In the genomic region with DNA sequence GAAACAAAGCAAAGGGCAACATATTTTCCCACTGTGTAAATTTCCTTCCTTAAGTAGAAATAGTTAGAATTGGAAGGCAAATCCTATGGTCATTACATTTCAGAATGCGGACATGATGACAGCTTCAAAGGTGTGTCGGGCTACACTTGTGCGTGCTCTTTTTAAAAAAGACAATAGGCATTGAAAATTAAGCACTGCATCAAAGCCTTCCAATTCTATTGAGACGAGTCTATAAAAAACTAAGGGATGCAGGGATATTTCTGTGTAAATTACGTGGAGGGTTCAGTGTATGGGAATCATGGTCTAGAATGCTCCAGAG, we compare ENCODE assay signal across 20 cellular contexts.
"Had no signal": no experiment of that assay in that cellular context is flagged by ENCODE, and none has a peak within 500 bp of the region (broad histone marks: within the 10 kb centered on the region; RNA-seq: fewer than 3 reads in every experiment).

No MANE protein-coding gene starts in this region.

- H3K27me3 ChIP-seq: left lung, neutrophil, sigmoid colon, tibial artery, upper lobe of left lung, vagina had no signal

- H3K27me3 Mint-ChIP-seq: dendritic cell treated with granulocyte-macrophage colony-stimulating factor and Interleukin-4, amounts not matched to agents 40 ng/mL and 50 ng/mL, for 4 days; memory B cell had no signal

- H3K27ac ChIP-seq: left lung, lower lobe of right lung, neutrophil, tibial artery, upper lobe of left lung, vagina had no signal

- H3K36me3 Mint-ChIP-seq: memory B cell had no signal

- H3K9me3 Mint-ChIP-seq: memory B cell, nephron progenitor cell had no signal

- DNase-seq: cerebellar nuclear complex; erythroblast; foreskin melanocyte; head of caudate nucleus; hypothalamus; left lung; lower lobe of right lung; midbrain; nephron progenitor cell; posterior cingulate gyrus; sigmoid colon; small intestine; stimulated activated CD4-positive, alpha-beta T cell treated with anti-CD3 and anti-CD28 coated beads, Interleukin-12 subunit alpha, Interleukin-12 subunit beta, amount 100 ng/mL, for 4 hours; stimulated activated naive CD4-positive, alpha-beta T cell; tibial artery; upper lobe of left lung had no signal

- H3K4me1 ChIP-seq: left lung, lower lobe of right lung, sigmoid colon, tibial artery, upper lobe of left lung had no signal

- H3K36me3 ChIP-seq: left lung, lower lobe of right lung, neutrophil, sigmoid colon, tibial artery, upper lobe of left lung, vagina had no signal

- H3K9me3 ChIP-seq: left lung, lower lobe of right lung, neutrophil, sigmoid colon, tibial artery, upper lobe of left lung, vagina had no signal

- H3K4me3 Mint-ChIP-seq: dendritic cell treated with granulocyte-macrophage colony-stimulating factor and Interleukin-4, amounts not matched to agents 40 ng/mL and 50 ng/mL, for 4 days; memory B cell; nephron progenitor cell had no signal

- H3K27ac Mint-ChIP-seq: dendritic cell treated with granulocyte-macrophage colony-stimulating factor and Interleukin-4, amounts not matched to agents 40 ng/mL and 50 ng/mL, for 4 days; memory B cell; nephron progenitor cell had no signal

- H3K4me3 ChIP-seq: left lung, lower lobe of right lung, sigmoid colon, tibial artery, upper lobe of left lung, vagina had no signal
